ENCODE assay signal across 29 cellular contexts in the genomic region with DNA sequence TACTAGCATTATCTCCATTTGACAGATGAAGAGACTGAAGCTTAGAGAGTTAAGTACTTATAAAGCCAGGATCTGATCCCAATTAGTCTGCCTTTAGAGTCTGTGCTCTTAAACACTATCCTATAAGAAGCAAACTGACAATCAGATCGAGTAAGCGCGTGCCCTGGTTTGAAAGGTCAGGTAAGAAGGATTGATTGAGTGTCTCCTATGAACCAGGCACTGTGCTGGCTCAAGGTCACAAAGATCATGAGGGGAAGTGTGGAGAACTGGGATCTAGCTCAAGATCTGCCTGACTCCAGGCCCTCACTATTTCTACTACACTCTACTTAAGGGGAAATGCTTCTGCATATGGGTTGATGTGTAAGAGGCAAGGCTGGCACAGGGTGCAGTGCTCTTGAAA.
DNase-seq lines count a peak whose midpoint lies in the region; ATAC-seq and TF ChIP-seq lines count a peak whose summit lies in the region.
"Had no signal": no experiment of that assay in that cellular context is flagged by ENCODE, and none has a peak within 500 bp of the region (broad histone marks: within the 10 kb centered on the region; RNA-seq: fewer than 3 reads in every experiment).

No MANE protein-coding gene starts in this region.

- H3K4me2 ChIP-seq in trophoblast cell (ENCODE audit: low read length), result no peak overlapping the region

- no TSS peak for BruUV-seq in Panc1 (replicated peaks; lab: Mats Ljungman, UMichigan)

- peak overlapping the region; percentile 82 for H2AK5ac ChIP-seq in trophoblast cell (ENCODE audit: low read length)

- peak overlapping the region; percentile 96 for H2BK12ac ChIP-seq in trophoblast cell (ENCODE audit: low read length)

- DNase-seq in Kasumi-1 (lab: John Stamatoyannopoulos, UW) (peak; percentile 11 to 26), Panc1 (ENCODE audit: low read depth, low spot score) (no peak), epithelial cell of prostate (ENCODE audit: low read depth, low spot score) (no peak), trophoblast cell (no peak), amygdala (lab: John Stamatoyannopoulos, UW) (no peak)
- DNase-seq: activated CD4-positive, alpha-beta memory T cell treated with anti-CD3 and anti-CD28 coated beads, Interleukin-2, amount 10 ng/mL, durations not matched to agents 7 days and 5 days; activated CD4-positive, CD25-positive, alpha-beta regulatory T cell; activated naive CD4-positive, alpha-beta T cell treated with Interleukin-2 at 50 U/mL for 16 hours; activated T-cell treated with anti-CD3 and anti-CD28 coated beads, Interleukin-2, amount 50 U/mL, for 4 hours; CD8-positive, alpha-beta T cell; DMS79; effector memory CD8-positive, alpha-beta T cell; glutamatergic neuron; GOT3; KBM-7; left cardiac atrium; NCI-H1048; NCI-H2029 treated with DMSO at 0.1 percent for 48 hours; SIG-M5; stimulated activated CD4-positive, alpha-beta T cell treated with anti-CD3 and anti-CD28 coated beads, Interleukin-4, amount 100 ng/mL, for 24 hours; stomach; T-helper 17 cell; transverse colon had no signal

- no peak overlapping the region for H2AFZ ChIP-seq in trophoblast cell (ENCODE audit: insufficient read depth, low read length, poor library complexity)

- H3K27ac ChIP-seq in Panc1 (ENCODE audit: low read length) (peak overlapping the region; percentile 72), epithelial cell of prostate (peak overlapping the region; percentile 90), trophoblast cell (ENCODE audit: low read depth, low read length) (no peak overlapping the region)
- H3K27ac ChIP-seq: prostate gland had no signal

- H4K12ac ChIP-seq in trophoblast cell (ENCODE audit: low read depth, low read length), result no peak overlapping the region

- H3K4me1 ChIP-seq in Panc1 (ENCODE audit: control insufficient read depth, insufficient read depth, low read length) (peaks cover 30% of the 10 kb centered on the region), trophoblast cell (ENCODE audit: control insufficient read depth in 1 of 2, insufficient read depth in 2 of 2, low read length in 2 of 2) (peaks cover 14 to 17% of the 10 kb centered on the region in 2 experiments)
- H3K4me1 ChIP-seq: prostate gland had no signal

- no peaks in the 10 kb centered on the region for H3K27me3 ChIP-seq in Panc1 (ENCODE audit: control insufficient read depth, insufficient read depth, low read length)
- no peaks in the 10 kb centered on the region for H3K27me3 ChIP-seq in trophoblast cell (ENCODE audit: insufficient read depth, low read length)
- H3K27me3 ChIP-seq: ascending aorta, stomach, transverse colon had no signal

- CTCF ChIA-PET in Panc1 (lab: Charles Lee), result no interaction called here

- H3K36me3 ChIP-seq in Panc1 (ENCODE audit: control insufficient read depth, insufficient read depth, low read length) (no peaks in the 10 kb centered on the region), trophoblast cell (ENCODE audit: control insufficient read depth in 1 of 2, insufficient read depth in 2 of 2, low read length in 2 of 2) (peaks cover 0 to 2% of the 10 kb centered on the region in 2 experiments)
- H3K36me3 ChIP-seq: ascending aorta, prostate gland, stomach, transverse colon had no signal

- in situ Hi-C loops in Panc1 (cut with HindIII; ENCODE audit: low pct_unique_long_range_greater_than_20kb, low sequenced_read_pairs), result no loop called here

- H3K4ac ChIP-seq in trophoblast cell (ENCODE audit: low read depth, low read length), result no peak overlapping the region

- POLR2A ChIA-PET in Panc1 (lab: Charles Lee), result interaction anchor here (0.6 kb wide), 1 partner anchor 62 kb away, joined by 4 read pairs; no protein-coding TSS in a partner anchor

- WGBS in trophoblast cell (ENCODE audit: extremely low coverage, insufficient coverage, insufficient read length), result no CpG with 5 or more reads among the region's 3 CpGs

- no peaks in the 10 kb centered on the region for H3K79me2 ChIP-seq in trophoblast cell (ENCODE audit: control insufficient read depth, insufficient read depth, low read length, poor library complexity)

- H3K14ac ChIP-seq in trophoblast cell (ENCODE audit: low read length), result no peak overlapping the region

- peak overlapping the region; percentile 68 for H2BK120ac ChIP-seq in trophoblast cell (ENCODE audit: insufficient read depth, low read length, poor library complexity)

- no peak overlapping the region for H3K9ac ChIP-seq in trophoblast cell (ENCODE audit: low read length)

- H3K23ac ChIP-seq in trophoblast cell (ENCODE audit: low read length), result no peak overlapping the region

- no peak overlapping the region for H2BK5ac ChIP-seq in trophoblast cell (ENCODE audit: low read depth, low read length, poor library complexity)

- peaks cover 5% of the 10 kb centered on the region for H3K79me1 ChIP-seq in trophoblast cell (ENCODE audit: low read length)

- no peak for TF ChIP-seq CTCF in Panc1 (IDR thresholded peaks at IDR 0.05)

- no peak overlapping the region for H3K4me3 ChIP-seq in Panc1 (ENCODE audit: low read depth in 2 of 2, low read length in 2 of 2)
- no peak overlapping the region for H3K4me3 ChIP-seq in trophoblast cell (ENCODE audit: low read depth, low read length)
- H3K4me3 ChIP-seq: ascending aorta, GM12878, prostate gland, skin epidermis, stomach, transverse colon had no signal

- intact Hi-C loops in Panc1 (cut with micrococcal nuclease; ENCODE audit: unreplicated experiment), result no loop called here

- peak overlapping the region; percentile 83 for H4K91ac ChIP-seq in trophoblast cell (ENCODE audit: low read depth, low read length)

- no peak overlapping the region for H4K8ac ChIP-seq in trophoblast cell (ENCODE audit: low read depth, low read length)

- peak overlapping the region; percentile 75 for H3K18ac ChIP-seq in trophoblast cell (ENCODE audit: low read length)

- H3K9me3 ChIP-seq in Panc1 (ENCODE audit: control insufficient read depth, insufficient read depth, low read depth, low read length) (no peaks in the 10 kb centered on the region; the same call in 1 of the 2 replicates), trophoblast cell (ENCODE audit: insufficient read depth, low read depth, low read length) (peaks cover 2% of the 10 kb centered on the region)
- H3K9me3 ChIP-seq: ascending aorta, prostate gland, stomach, transverse colon had no signal

- no peak for ATAC-seq in Panc1
- ATAC-seq in GM21381 (IDR thresholded peaks at IDR 0.05; ENCODE audit: unreplicated experiment), result no peak
- ATAC-seq in GM21723 (IDR thresholded peaks at IDR 0.05; ENCODE audit: unreplicated experiment), result no peak
- ATAC-seq: activated T-cell treated with anti-CD3 and anti-CD28 coated beads, Interleukin-2, amount 50 U/mL, for 4 hours; CD8-positive, alpha-beta T cell; effector memory CD8-positive, alpha-beta T cell; GM12878; left cardiac atrium; T-helper 17 cell had no signal

Comparison
In these comparisons a context has a peak if more than half of its experiments do, and no peak if none do; other contexts are left out.
1. DNase-seq: peak in Kasumi-1 (2 of 2); none in Panc1 (single experiment), epithelial cell of prostate (single experiment), trophoblast cell (0 of 2) and amygdala (0 of 56).